In the genomic region with DNA sequence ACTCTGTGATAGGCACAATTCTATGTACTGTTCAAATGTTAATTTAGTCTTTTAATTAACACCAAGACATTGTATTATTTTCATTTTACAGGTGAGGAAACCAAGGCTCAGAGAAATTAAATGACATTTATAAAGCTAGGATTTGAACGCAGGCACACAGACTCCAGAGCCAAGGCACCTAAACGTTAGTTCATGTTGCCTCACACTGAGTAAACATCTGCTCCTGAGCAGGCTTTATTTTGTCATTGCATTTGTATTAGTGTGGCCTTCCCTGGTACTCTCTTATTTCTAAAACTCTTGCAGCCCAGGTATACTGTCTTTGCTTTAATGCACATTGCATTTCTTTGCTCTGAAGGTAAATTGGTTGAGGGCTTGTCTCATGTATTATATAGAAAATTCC, we compare ENCODE assay signal across 24 cellular contexts.
A peak's percentile ranks its signal among the peaks of the same experiment; 100 is the strongest.
DNase-seq lines count a peak whose midpoint lies in the region; ATAC-seq, FAIRE-seq and TF ChIP-seq lines count a peak whose summit lies in the region.
"Had no signal": no experiment of that assay in that cellular context is flagged by ENCODE, and none has a peak within 500 bp of the region (broad histone marks: within the 10 kb centered on the region; RNA-seq: fewer than 3 reads in every experiment).

No MANE protein-coding gene starts in this region.

- DNase-seq in HuH-7 (ENCODE audit: low spot score) (peak; percentile 33), NCI-H82 (lab: John Stamatoyannopoulos, UW) (peak; percentile 58), CD14-positive monocyte (ENCODE audit: low spot score) (no peak), GM19239 (ENCODE audit: insufficient read length, low spot score) (no peak)
- DNase-seq in activated CD4-positive, alpha-beta T cell treated with anti-CD3 and anti-CD28 coated beads for 36 hours = no peak
- DNase-seq: 8988T; ACHN; AML-193; BE2C; Calu3; CD4-positive, alpha-beta memory T cell; COR-L47; DMS53; DMS79 treated with DMSO at 0.1 percent for 48 hours; GF-D8; GOT3; H7; HCEC 1CT had no signal

- H3K27ac Mint-ChIP-seq in CD14-positive monocyte = no peak overlapping the region
- H3K27ac Mint-ChIP-seq in activated CD4-positive, alpha-beta T cell treated with anti-CD3 and anti-CD28 coated beads for 36 hours = no peak overlapping the region
- H3K27ac Mint-ChIP-seq: CD4-positive, alpha-beta memory T cell had no signal

- no peak overlapping the region for H3K9ac ChIP-seq in liver (ENCODE audit: low read depth in 1 of 2, low read length in 2 of 2)
- H3K9ac ChIP-seq: BLaER1 treated with 17β-estradiol and CSF1 and Interleukin-3, amounts not matched to agents 10 nM and 100 nM had no signal

- no peak overlapping the region for H3K27ac ChIP-seq in liver (ENCODE audit: low read depth in 1 of 2, low read length in 2 of 2)
- H3K27ac ChIP-seq: A549; BLaER1 treated with 17β-estradiol and CSF1 and Interleukin-3, amounts not matched to agents 10 nM and 100 nM had no signal

- peaks cover 0 to 2% (median 0%) of the 10 kb centered on the region in 4 donors for H3K4me1 ChIP-seq in liver (ENCODE audit: control insufficient read depth in 4 of 4, insufficient read depth in 4 of 4, low read length in 3 of 4)
- H3K4me1 ChIP-seq: A549; BLaER1 treated with 17β-estradiol and CSF1 and Interleukin-3, amounts not matched to agents 10 nM and 100 nM had no signal

- CTCF ChIA-PET in activated CD4-positive, alpha-beta T cell treated with anti-CD3 and anti-CD28 coated beads for 36 hours (lab: Charles Lee) = no interaction called here

- FAIRE-seq in islet of Langerhans (lab: Jason Lieb, UNC) = peak; percentile 33
- FAIRE-seq in GM19239 (lab: Jason Lieb, UNC) = no peak
- FAIRE-seq: A549, GM12891, GM18507 had no signal

- TF ChIP-seq RAD21 in liver (IDR thresholded peaks at IDR 0.05) = peak; percentile 48 to 66

- no peaks in the 10 kb centered on the region for H3K36me3 Mint-ChIP-seq in CD14-positive monocyte
- no peaks in the 10 kb centered on the region for H3K36me3 Mint-ChIP-seq in activated CD4-positive, alpha-beta T cell treated with anti-CD3 and anti-CD28 coated beads for 36 hours (ENCODE audit: low read depth)
- H3K36me3 Mint-ChIP-seq: CD4-positive, alpha-beta memory T cell had no signal

- WGBS in liver = 32% methylated on average over 2 of the region's 2 CpGs

- POLR2A ChIA-PET in activated CD4-positive, alpha-beta T cell treated with anti-CD3 and anti-CD28 coated beads for 36 hours (lab: Charles Lee) = no interaction called here

- no peaks in the 10 kb centered on the region for H3K36me3 ChIP-seq in liver (ENCODE audit: control insufficient read depth in 4 of 4, insufficient read depth in 3 of 4, low read depth in 1 of 4, low read length in 3 of 4)
- H3K36me3 ChIP-seq: BE2C; BLaER1 treated with 17β-estradiol and CSF1 and Interleukin-3, amounts not matched to agents 10 nM and 100 nM had no signal

- no peaks in the 10 kb centered on the region for H3K27me3 ChIP-seq in liver (ENCODE audit: control insufficient read depth in 4 of 4, insufficient read depth in 4 of 4, low read length in 3 of 4)
- H3K27me3 ChIP-seq: BE2C; BLaER1 treated with 17β-estradiol and CSF1 and Interleukin-3, amounts not matched to agents 10 nM and 100 nM had no signal

- no peak overlapping the region for H3K4me3 Mint-ChIP-seq in CD14-positive monocyte
- no peak overlapping the region for H3K4me3 Mint-ChIP-seq in activated CD4-positive, alpha-beta T cell treated with anti-CD3 and anti-CD28 coated beads for 36 hours
- H3K4me3 Mint-ChIP-seq: CD4-positive, alpha-beta memory T cell had no signal

- peaks cover 0 to 5% (median 0%) of the 10 kb centered on the region in 4 donors for H3K9me3 ChIP-seq in liver (ENCODE audit: control insufficient read depth in 4 of 4, low read length in 3 of 4)
- H3K9me3 ChIP-seq: A549; BE2C; BLaER1 treated with 17β-estradiol and CSF1 and Interleukin-3, amounts not matched to agents 10 nM and 100 nM had no signal

- intact Hi-C loops in CD14-positive monocyte (cut with micrococcal nuclease) = no loop called here
- intact Hi-C loops in activated CD4-positive, alpha-beta T cell treated with anti-CD3 and anti-CD28 coated beads for 36 hours (cut with DNase I, micrococcal nuclease) = no loop called here

- ATAC-seq in activated CD4-positive, alpha-beta T cell treated with anti-CD3 and anti-CD28 coated beads for 36 hours = no peak
- ATAC-seq: A549 had no signal

- no peak for TF ChIP-seq CTCF in liver (IDR thresholded peaks at IDR 0.05; ENCODE audit: low read depth, low read length, missing input control)
- no peak for TF ChIP-seq CTCF in CD14-positive monocyte (IDR thresholded peaks at IDR 0.05)

- peaks cover 0 to 7% (median 2%) of the 10 kb centered on the region in 7 donors for H3K9me3 Mint-ChIP-seq in CD14-positive monocyte
- H3K9me3 Mint-ChIP-seq in activated CD4-positive, alpha-beta T cell treated with anti-CD3 and anti-CD28 coated beads for 36 hours (ENCODE audit: low read depth) = peaks cover 9% of the 10 kb centered on the region

- H3K4me3 ChIP-seq in liver (ENCODE audit: low read depth in 1 of 3, low read length in 3 of 3) = no peak overlapping the region
- H3K4me3 ChIP-seq: A549; BLaER1 treated with 17β-estradiol and CSF1 and Interleukin-3, amounts not matched to agents 10 nM and 100 nM had no signal

- no peaks in the 10 kb centered on the region for H3K4me1 Mint-ChIP-seq in CD14-positive monocyte
- H3K4me1 Mint-ChIP-seq in activated CD4-positive, alpha-beta T cell treated with anti-CD3 and anti-CD28 coated beads for 36 hours = no peaks in the 10 kb centered on the region
- H3K4me1 Mint-ChIP-seq: CD4-positive, alpha-beta memory T cell had no signal

- H3K27me3 Mint-ChIP-seq in CD14-positive monocyte (ENCODE audit: low read depth in 3 of 3) = no peaks in the 10 kb centered on the region
- H3K27me3 Mint-ChIP-seq in activated CD4-positive, alpha-beta T cell treated with anti-CD3 and anti-CD28 coated beads for 36 hours = no peaks in the 10 kb centered on the region
- H3K27me3 Mint-ChIP-seq: CD4-positive, alpha-beta memory T cell had no signal

TF ChIP-seq in liver, 16 proteins besides CTCF, POLR2A, EP300 and RAD21:
- TF ChIP-seq HNF4A (conservative IDR thresholded peaks at IDR 0.05) = peak; percentile 25 to 44
- peak; percentile 26 for TF ChIP-seq SP1 (IDR thresholded peaks at IDR 0.05)
- TF ChIP-seq FOXA1 (IDR thresholded peaks at IDR 0.05) = peak; percentile 90
- TF ChIP-seq RXRA (IDR thresholded peaks at IDR 0.05) = peak; percentile 67 to 70
- peak; percentile 97 for TF ChIP-seq FOXA2 (IDR thresholded peaks at IDR 0.05)
- TF ChIP-seq YY1 (IDR thresholded peaks at IDR 0.05) = no peak
- TF ChIP-seq, protein P1, sequence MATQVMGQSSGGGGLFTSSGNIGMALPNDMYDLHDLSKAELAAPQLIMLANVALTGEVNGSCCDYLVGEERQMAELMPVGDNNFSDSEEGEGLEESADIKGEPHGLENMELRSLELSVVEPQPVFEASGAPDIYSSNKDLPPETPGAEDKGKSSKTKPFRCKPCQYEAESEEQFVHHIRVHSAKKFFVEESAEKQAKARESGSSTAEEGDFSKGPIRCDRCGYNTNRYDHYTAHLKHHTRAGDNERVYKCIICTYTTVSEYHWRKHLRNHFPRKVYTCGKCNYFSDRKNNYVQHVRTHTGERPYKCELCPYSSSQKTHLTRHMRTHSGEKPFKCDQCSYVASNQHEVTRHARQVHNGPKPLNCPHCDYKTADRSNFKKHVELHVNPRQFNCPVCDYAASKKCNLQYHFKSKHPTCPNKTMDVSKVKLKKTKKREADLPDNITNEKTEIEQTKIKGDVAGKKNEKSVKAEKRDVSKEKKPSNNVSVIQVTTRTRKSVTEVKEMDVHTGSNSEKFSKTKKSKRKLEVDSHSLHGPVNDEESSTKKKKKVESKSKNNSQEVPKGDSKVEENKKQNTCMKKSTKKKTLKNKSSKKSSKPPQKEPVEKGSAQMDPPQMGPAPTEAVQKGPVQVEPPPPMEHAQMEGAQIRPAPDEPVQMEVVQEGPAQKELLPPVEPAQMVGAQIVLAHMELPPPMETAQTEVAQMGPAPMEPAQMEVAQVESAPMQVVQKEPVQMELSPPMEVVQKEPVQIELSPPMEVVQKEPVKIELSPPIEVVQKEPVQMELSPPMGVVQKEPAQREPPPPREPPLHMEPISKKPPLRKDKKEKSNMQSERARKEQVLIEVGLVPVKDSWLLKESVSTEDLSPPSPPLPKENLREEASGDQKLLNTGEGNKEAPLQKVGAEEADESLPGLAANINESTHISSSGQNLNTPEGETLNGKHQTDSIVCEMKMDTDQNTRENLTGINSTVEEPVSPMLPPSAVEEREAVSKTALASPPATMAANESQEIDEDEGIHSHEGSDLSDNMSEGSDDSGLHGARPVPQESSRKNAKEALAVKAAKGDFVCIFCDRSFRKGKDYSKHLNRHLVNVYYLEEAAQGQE (IDR thresholded peaks at IDR 0.05) = no peak

Comparison
In these comparisons a context has a peak if more than half of its experiments do, and no peak if none do; other contexts are left out.
1. DNase-seq: peak in HuH-7 (single experiment) and NCI-H82 (single experiment); none in CD14-positive monocyte (single experiment), activated CD4-positive, alpha-beta T cell treated with anti-CD3 and anti-CD28 coated beads for 36 hours (single experiment) and GM19239 (single experiment).